39 cellular contexts compared by ENCODE assay signal in genomic region chr11:58442136-58442535, GRCh38. TPM values are rescaled to one million over a fixed set of nuclear protein-coding genes. Genes with fewer than 3 reads are reported as not detected.
"Had no signal": no experiment of that assay in that cellular context is flagged by ENCODE, and none has a peak within 500 bp of the region (broad histone marks: within the 10 kb centered on the region; RNA-seq: fewer than 3 reads in every experiment).

Gene OR5B12 (minus strand): TSS chr11:58442236. CDS start chr11:58440151, 2,085 bp downstream.

- H3K4me3 ChIP-seq: adrenal gland, ascending aorta, body of pancreas, breast epithelium, cardiac muscle cell had no signal

- ATAC-seq: activated naive CD4-positive, alpha-beta T cell treated with anti-CD3 and anti-CD28 coated beads, Interleukin-2, amount 50 U/mL, for 72 hours; activated naive CD8-positive, alpha-beta T cell treated with anti-CD3 and anti-CD28 coated beads, Interleukin-2, amount 50 U/mL, for 24 hours; activated T-cell treated with anti-CD3 and anti-CD28 coated beads, Interleukin-2, amount 50 U/mL, for 4 hours; activated T-cell treated with anti-CD3 and anti-CD28 coated beads, Interleukin-2, amount 50 U/mL, for 72 hours; activated T-helper 17 cell treated with anti-CD3 and anti-CD28 coated beads, Interleukin-2, amount 50 U/mL, for 72 hours; body of pancreas had no signal

- H3K4me1 ChIP-seq: adrenal gland, ascending aorta, body of pancreas, breast epithelium had no signal

- DNase-seq: activated effector memory CD4-positive, alpha-beta T cell treated with anti-CD3 and anti-CD28 coated beads, Interleukin-2, amount 50 U/mL, for 16 hours; activated effector memory CD4-positive, alpha-beta T cell treated with Interleukin-2 at 50 U/mL for 16 hours; activated gamma-delta T cell; activated gamma-delta T cell treated with Interleukin-2 at 50 U/mL for 16 hours; activated naive CD4-positive, alpha-beta T cell; activated naive CD4-positive, alpha-beta T cell treated with anti-CD3 and anti-CD28 coated beads for 36 hours; activated naive CD4-positive, alpha-beta T cell treated with anti-CD3 and anti-CD28 coated beads, Interleukin-2, amount 10 ng/mL, durations not matched to agents 7 days and 5 days; activated naive CD4-positive, alpha-beta T cell treated with anti-CD3 and anti-CD28 coated beads, Interleukin-2, amount 50 U/mL, for 16 hours; activated naive CD4-positive, alpha-beta T cell treated with Interleukin-2 at 50 U/mL for 16 hours; activated naive CD8-positive, alpha-beta T cell treated with anti-CD3 and anti-CD28 coated beads for 36 hours; activated naive CD8-positive, alpha-beta T cell treated with anti-CD3 and anti-CD28 coated beads, Interleukin-2, amount 10 ng/mL, durations not matched to agents 7 days and 5 days; activated naive CD8-positive, alpha-beta T cell treated with anti-CD3 and anti-CD28 coated beads, Interleukin-2, amount 50 U/mL, for 24 hours; activated T-cell treated with anti-CD3 and anti-CD28 coated beads, Interleukin-2, amount 50 U/mL, for 1 hour; activated T-cell treated with anti-CD3 and anti-CD28 coated beads, Interleukin-2, amount 50 U/mL, for 24 hours; activated T-cell treated with anti-CD3 and anti-CD28 coated beads, Interleukin-2, amount 50 U/mL, for 4 hours; activated T-cell treated with anti-CD3 and anti-CD28 coated beads, Interleukin-2, amount 50 U/mL, for 48 hours; activated T-cell treated with anti-CD3 and anti-CD28 coated beads, Interleukin-2, amount 50 U/mL, for 72 hours; adrenal gland; amniotic stem cell; amygdala; anterior cingulate cortex; aorta; body of pancreas; brain microvascular endothelial cell; caudate nucleus; central memory CD4-positive, alpha-beta T cell; cerebellar nuclear complex had no signal

- H3K9me3 ChIP-seq: adrenal gland had no signal

- H3K27me3 ChIP-seq: adrenal gland, ascending aorta, body of pancreas, brain microvascular endothelial cell, breast epithelium, cardiac muscle cell had no signal

- H3K36me3 ChIP-seq: adrenal gland, ascending aorta, brain microvascular endothelial cell, breast epithelium, cardiac muscle cell had no signal

- H3K27ac ChIP-seq: adrenal gland, ascending aorta, body of pancreas, brain microvascular endothelial cell, breast epithelium, cardiac muscle cell had no signal

RNA-seq across cellular contexts. Expression of gene OR5B12, which starts in this region (rescaled TPM):
- total RNA-seq: activated naive CD4-positive, alpha-beta T cell treated with anti-CD3 and anti-CD28 coated beads for 36 hours; activated naive CD8-positive, alpha-beta T cell treated with anti-CD3 and anti-CD28 coated beads for 36 hours; activated naive CD8-positive, alpha-beta T cell treated with anti-CD3 and anti-CD28 coated beads, Interleukin-2, amount 10 ng/mL, durations not matched to agents 7 days and 5 days; activated T-cell treated with anti-CD3 and anti-CD28 coated beads, Interleukin-2, amount 50 U/mL, for 4 hours; activated T-helper 1 cell treated with anti-CD3 and anti-CD28 coated beads, Interleukin-12 subunit alpha, Interleukin-12 subunit beta, Interleukin-2, Interleukin-4 antibody, amounts not matched to agents 30 ng/mL and 10 ng/mL and 1 ng/mL, durations not matched to agents 14 hours and 24 hours and 36 hours; activated T-helper 2 cell treated with anti-CD3 and anti-CD28 coated beads, Interferon-gamma antibody, Interleukin-2, Interleukin-4, amounts not matched to agents 10 μg/mL and 5 μg/mL and 100 μg/mL, durations not matched to agents 14 hours and 24 hours and 36 hours; adrenal gland; aorta; astrocyte; body of pancreas; breast epithelium; bronchial epithelial cell; cardiac muscle cell; cardiac septum; cerebellum; chondrocyte had no signal
